Comparison of ENCODE assay signal across 8 cellular contexts in genomic region chr2:237072067-237072931, GRCh38. TPM values are rescaled to one million over a fixed set of nuclear protein-coding genes. Genes with fewer than 3 reads are reported as not detected.
DNase-seq lines count a peak whose midpoint lies in the region; ATAC-seq and FAIRE-seq lines count a peak whose summit lies in the region.

No MANE protein-coding gene starts in this region.

- peaks cover 5% of the 10 kb centered on the region for H3K27me3 Mint-ChIP-seq in CD4-positive, CD25-positive, alpha-beta regulatory T cell

- H3K4me3 ChIP-seq in CD4-positive, CD25-positive, alpha-beta regulatory T cell (ENCODE audit: low read depth, low read length), result no peak overlapping the region
- H3K4me3 ChIP-seq in H7 (ENCODE audit: insufficient read depth, low read depth, low read length), result no peak overlapping the region

- FAIRE-seq in RCC 7860 (lab: Jason Lieb, UNC), result no peak
- no peak for FAIRE-seq in urothelium cell line (lab: Jason Lieb, UNC)

- H3K27me3 ChIP-seq in CD4-positive, CD25-positive, alpha-beta regulatory T cell (ENCODE audit: control insufficient read depth, insufficient read depth, low read length), result no peaks in the 10 kb centered on the region
- no peaks in the 10 kb centered on the region for H3K27me3 ChIP-seq in H7 (ENCODE audit: control insufficient read depth, insufficient read depth, low read length)

- intact Hi-C loops in posterior cingulate gyrus (cut with DNase I), result loop anchor here (5.0 kb wide), 1 partner anchor 1295 kb away; no protein-coding TSS in a partner anchor

- no peak overlapping the region for H3K4me3 Mint-ChIP-seq in CD4-positive, CD25-positive, alpha-beta regulatory T cell

- ATAC-seq in CD4-positive, CD25-positive, alpha-beta regulatory T cell (ENCODE audit: low read depth in 2 of 2), result no peak
- ATAC-seq in GM18858 (IDR thresholded peaks at IDR 0.05; ENCODE audit: unreplicated experiment), result no peak

- H3K36me3 Mint-ChIP-seq in CD4-positive, CD25-positive, alpha-beta regulatory T cell, result no peaks in the 10 kb centered on the region

- H3K4me1 ChIP-seq in CD4-positive, CD25-positive, alpha-beta regulatory T cell (ENCODE audit: control insufficient read depth, insufficient read depth, low read length, poor library complexity, severe bottlenecking), result no peaks in the 10 kb centered on the region

- peak; percentile 46 to 56 (median 53) for DNase-seq in CD4-positive, CD25-positive, alpha-beta regulatory T cell
- peak; percentile 71 for DNase-seq in H7
- DNase-seq in RCC 7860 (ENCODE audit: low spot score), result peak; percentile 27
- peak; percentile 50 for DNase-seq in activated effector memory CD4-positive, alpha-beta T cell treated with Interleukin-2 at 50 U/mL for 16 hours
- DNase-seq in globus pallidus (ENCODE audit: low spot score), result peak; percentile 47
- DNase-seq in posterior cingulate gyrus, result peak; percentile 50 to 95 (median 82)
- peak; percentile 72 for DNase-seq in urothelium cell line (ENCODE audit: low spot score)

- peak overlapping the region in 1 of 3 donors; percentile 79 for H3K27ac Mint-ChIP-seq in CD4-positive, CD25-positive, alpha-beta regulatory T cell

- no peak overlapping the region for H3K27ac ChIP-seq in CD4-positive, CD25-positive, alpha-beta regulatory T cell (ENCODE audit: insufficient read depth, low read length, poor library complexity, severe bottlenecking)

- H3K4me1 Mint-ChIP-seq in CD4-positive, CD25-positive, alpha-beta regulatory T cell, result no peaks in the 10 kb centered on the region

- H3K9me3 ChIP-seq in CD4-positive, CD25-positive, alpha-beta regulatory T cell (ENCODE audit: control insufficient read depth in 2 of 2, low read length in 2 of 2), result no peaks in the 10 kb centered on the region

- H3K9me3 Mint-ChIP-seq in CD4-positive, CD25-positive, alpha-beta regulatory T cell, result no peaks in the 10 kb centered on the region

- H3K36me3 ChIP-seq in CD4-positive, CD25-positive, alpha-beta regulatory T cell (ENCODE audit: control insufficient read depth, insufficient read depth, low read length), result no peaks in the 10 kb centered on the region
- no peaks in the 10 kb centered on the region for H3K36me3 ChIP-seq in H7 (replicated peaks; ENCODE audit: control insufficient read depth, insufficient read depth, low read length)

RNA-seq across cellular contexts. Expression of gene COPS8, which starts 13.4 kb away (rescaled TPM):
- total RNA-seq in CD4-positive, CD25-positive, alpha-beta regulatory T cell, result 40.3 TPM
- polyA plus RNA-seq in CD4-positive, CD25-positive, alpha-beta regulatory T cell, result 10 to 100 TPM; 57.6 to 80.8 (median 65.4) TPM
- 101 and 113 TPM in 2 replicates for total RNA-seq in H7 (2014; rRNA removed; shearing (Covaris generic))

Comparison
In these comparisons a context has a peak if more than half of its experiments do, and no peak if none do; other contexts are left out.
1. DNase-seq: peak in every context shown above with its lines; median percentile 82 in posterior cingulate gyrus; 72 in urothelium cell line; 71 in H7; 53 in CD4-positive, CD25-positive, alpha-beta regulatory T cell; 50 in activated effector memory CD4-positive, alpha-beta T cell treated with Interleukin-2 at 50 U/mL for 16 hours; 47 in globus pallidus; 27 in RCC 7860.